8 cellular contexts compared by ENCODE assay signal in genomic region chr9:90870646-90871326, GRCh38.
DNase-seq lines count a peak whose midpoint lies in the region; ATAC-seq, FAIRE-seq and TF ChIP-seq lines count a peak whose summit lies in the region.

No MANE protein-coding gene starts in this region.

- peak; percentile 37 for DNase-seq in Jurkat, Clone E6-1 (ENCODE audit: low read depth, low spot score)
- peak; percentile 47 for DNase-seq in RPMI8226
- DNase-seq in bronchial epithelial cell (ENCODE audit: low read depth), result peak; percentile 48
- DNase-seq in kidney tubule cell (ENCODE audit: low spot score), result peak; percentile 50
- peak; percentile 15 for DNase-seq in stimulated activated CD8-positive, alpha-beta memory T cell treated with anti-CD3 and anti-CD28 coated beads, Interleukin-15, amount 100 ng/mL, for 1 hour (ENCODE audit: low read depth)
- DNase-seq in occipital lobe (lab: John Stamatoyannopoulos, UW), result no peak

- no peak overlapping the region for H3K4me3 ChIP-seq in Jurkat, Clone E6-1 (ENCODE audit: low read length)
- no peak overlapping the region for H3K4me3 ChIP-seq in bronchial epithelial cell (ENCODE audit: low read depth, low read length)

- H3K36me3 ChIP-seq in bronchial epithelial cell (ENCODE audit: control insufficient read depth, insufficient read depth, low read length), result peaks cover 8% of the 10 kb centered on the region

- FAIRE-seq in G401.6 (lab: Jason Lieb, UNC), result peak; percentile 82
- no peak for FAIRE-seq in bronchial epithelial cell (lab: Jason Lieb, UNC)

- ATAC-seq in GM18907 (IDR thresholded peaks at IDR 0.05; ENCODE audit: unreplicated experiment), result no peak

- peak; percentile 77 for TF ChIP-seq CTCF in bronchial epithelial cell (IDR thresholded peaks at IDR 0.05; ENCODE audit: insufficient read depth, low read length, severe bottlenecking)

- no peaks in the 10 kb centered on the region for H3K27me3 ChIP-seq in bronchial epithelial cell (ENCODE audit: control insufficient read depth, insufficient read depth, low read length)
